15 cellular contexts compared by ENCODE assay signal in genomic region chr3:66401578-66402382, GRCh38.
DNase-seq lines count a peak whose midpoint lies in the region; ATAC-seq and TF ChIP-seq lines count a peak whose summit lies in the region.
"Had no signal": no experiment of that assay in that cellular context is flagged by ENCODE, and none has a peak within 500 bp of the region (broad histone marks: within the 10 kb centered on the region; RNA-seq: fewer than 3 reads in every experiment).

No MANE protein-coding gene starts in this region.

- no peaks in the 10 kb centered on the region for H3K27me3 ChIP-seq in WERI-Rb-1 (ENCODE audit: insufficient read depth, low read depth, severe bottlenecking)
- H3K27me3 ChIP-seq: cardiac muscle cell, heart right ventricle had no signal

- intact Hi-C loops in left ventricle myocardium superior (cut with micrococcal nuclease), result loop anchor here (10.0 kb wide), 1 partner anchor 413 kb away; no protein-coding TSS in a partner anchor

- ATAC-seq in left ventricle myocardium superior (peak; percentile 32), GM19395 (IDR thresholded peaks at IDR 0.05; ENCODE audit: unreplicated experiment) (no peak), HG03469 (IDR thresholded peaks at IDR 0.05; ENCODE audit: unreplicated experiment) (no peak)
- ATAC-seq: Panc1 had no signal

- DNase-seq in COLO668 (lab: John Stamatoyannopoulos, UW; ENCODE audit: unreplicated experiment), result peak; percentile 43
- peak; percentile 38 for DNase-seq in WERI-Rb-1
- no peak for DNase-seq in left ventricle myocardium superior
- peak; percentile 36 for DNase-seq in retina
- DNase-seq in H4 (ENCODE audit: low spot score), result no peak
- no peak for DNase-seq in dedifferentiated amniotic fluid mesenchymal stem cell (ENCODE audit: extremely low spot score)
- DNase-seq: activated naive CD4-positive, alpha-beta T cell treated with anti-CD3 and anti-CD28 coated beads, Interleukin-2, amount 50 U/mL, for 16 hours; heart right ventricle; Karpas-422; NCI-H146; NCI-H510A had no signal

- no peak overlapping the region for H3K27ac ChIP-seq in WERI-Rb-1
- H3K27ac ChIP-seq: cardiac muscle cell had no signal

- no peak overlapping the region for H3K4me3 ChIP-seq in WERI-Rb-1 (ENCODE audit: low read depth, low read length)
- H3K4me3 ChIP-seq: cardiac muscle cell, heart right ventricle had no signal

- H3K9me3 ChIP-seq in WERI-Rb-1 (ENCODE audit: severe bottlenecking), result no peaks in the 10 kb centered on the region
- H3K9me3 ChIP-seq: heart right ventricle had no signal

- peaks cover 4% of the 10 kb centered on the region for H3K36me3 ChIP-seq in WERI-Rb-1

- TF ChIP-seq CTCF in WERI-Rb-1 (IDR thresholded peaks at IDR 0.05; ENCODE audit: low read depth, low read length), result no peak

Comparison
In these comparisons a context has a peak if more than half of its experiments do, and no peak if none do; other contexts are left out.
1. DNase-seq: peak in COLO668 (single experiment), WERI-Rb-1 (single experiment) and retina (single experiment); none in left ventricle myocardium superior (single experiment), H4 (single experiment) and dedifferentiated amniotic fluid mesenchymal stem cell (single experiment).